Comparison of ENCODE assay signal across 16 cellular contexts in the genomic region with DNA sequence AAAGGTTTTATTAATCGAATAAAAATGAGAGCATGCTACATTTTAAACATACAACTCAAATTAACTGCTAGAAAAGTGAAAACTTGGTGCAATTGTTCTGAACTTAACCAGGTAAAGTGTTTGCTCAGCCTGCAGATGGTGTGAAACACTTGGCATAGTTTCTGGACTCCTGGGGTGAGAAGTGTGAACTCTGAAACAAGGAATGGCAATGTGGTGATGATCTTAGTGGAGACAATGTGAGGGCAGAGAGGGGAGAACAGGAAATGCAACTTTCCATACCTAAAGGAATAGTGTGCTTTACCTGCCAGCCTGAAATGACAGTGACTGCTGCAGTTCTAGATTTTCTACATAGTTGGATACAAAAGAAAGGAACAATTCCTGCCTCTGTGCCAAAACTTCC. TPM values are rescaled to one million over a fixed set of nuclear protein-coding genes. Genes with fewer than 3 reads are reported as not detected.
"Had no signal": no experiment of that assay in that cellular context is flagged by ENCODE, and none has a peak within 500 bp of the region (broad histone marks: within the 10 kb centered on the region; RNA-seq: fewer than 3 reads in every experiment).

No MANE protein-coding gene starts in this region.

- H3K36me3 ChIP-seq: ascending aorta, esophagus squamous epithelium, heart left ventricle, neutrophil, thoracic aorta, uterus had no signal

- H3K4me1 ChIP-seq: ascending aorta, esophagus squamous epithelium, foreskin keratinocyte, uterus had no signal

- H3K4me3 ChIP-seq: ascending aorta, esophagus squamous epithelium, heart left ventricle, thoracic aorta, uterus had no signal

- H3K27ac ChIP-seq: ascending aorta, esophagus squamous epithelium, foreskin keratinocyte, heart left ventricle, neutrophil, thoracic aorta, uterus had no signal

- H3K9me3 ChIP-seq: ascending aorta, esophagus squamous epithelium, heart left ventricle, neutrophil, thoracic aorta, uterus had no signal

- DNase-seq: activated CD4-positive, alpha-beta T cell treated with anti-CD3 and anti-CD28 coated beads for 48 hours; activated naive CD4-positive, alpha-beta T cell; activated naive CD8-positive, alpha-beta T cell treated with anti-CD3 and anti-CD28 coated beads, Interleukin-2, amount 50 U/mL, for 24 hours; esophagus squamous epithelium; foreskin keratinocyte; heart left ventricle; kidney glomerular epithelial cell; naive thymus-derived CD8-positive, alpha-beta T cell; retina; stimulated activated CD4-positive, alpha-beta T cell treated with anti-CD3 and anti-CD28 coated beads, Interleukin-4, amount 100 ng/mL, for 4 hours; stimulated activated naive CD8-positive, alpha-beta T cell treated with anti-CD3 and anti-CD28 coated beads, Interleukin-15, amount 100 ng/mL, for 72 hours; uterus had no signal

- H3K27me3 ChIP-seq: ascending aorta, esophagus squamous epithelium, foreskin keratinocyte, heart left ventricle, neutrophil, uterus had no signal

RNA-seq across cellular contexts. Expression of a gene that starts 57.4 kb away (rescaled TPM):
- total RNA-seq: activated T-helper 1 cell treated with anti-CD3 and anti-CD28 coated beads, Interleukin-12 subunit alpha, Interleukin-12 subunit beta, Interleukin-2, Interleukin-4 antibody, amounts not matched to agents 30 ng/mL and 10 ng/mL and 1 ng/mL, durations not matched to agents 14 hours and 24 hours and 36 hours had no signal
- polyA plus RNA-seq: naive thymus-derived CD8-positive, alpha-beta T cell had no signal
